8 cellular contexts compared by ENCODE assay signal in genomic region chr2:28566441-28567075, GRCh38.
DNase-seq lines count a peak whose midpoint lies in the region; ATAC-seq and TF ChIP-seq lines count a peak whose summit lies in the region.

No MANE protein-coding gene starts in this region.

- H3K36me3 Mint-ChIP-seq in GM23338 (ENCODE audit: low read depth) = no peaks in the 10 kb centered on the region
- peaks cover 5% of the 10 kb centered on the region for H3K36me3 Mint-ChIP-seq in activated T-helper 2 cell treated with anti-CD3 and anti-CD28 coated beads, Interferon-gamma antibody, Interleukin-2, Interleukin-4, amounts not matched to agents 10 μg/mL and 5 μg/mL and 100 μg/mL, durations not matched to agents 14 hours and 24 hours and 36 hours (ENCODE audit: low read depth)
- H3K36me3 Mint-ChIP-seq in natural killer cell = no peaks in the 10 kb centered on the region

- H3K4me3 ChIP-seq in DOHH2 (ENCODE audit: low read length) = peak overlapping the region; percentile 67
- peak overlapping the region; percentile 77 for H3K4me3 ChIP-seq in GM23338
- peak overlapping the region; percentile 66 for H3K4me3 ChIP-seq in fibroblast of mammary gland (ENCODE audit: control insufficient read depth, low read depth, low read length)

- no peaks in the 10 kb centered on the region for H3K9me3 ChIP-seq in DOHH2 (ENCODE audit: control insufficient read depth, insufficient read depth, low read length)

- intact Hi-C loops in activated T-helper 2 cell treated with anti-CD3 and anti-CD28 coated beads, Interferon-gamma antibody, Interleukin-2, Interleukin-4, amounts not matched to agents 10 μg/mL and 5 μg/mL and 100 μg/mL, durations not matched to agents 14 hours and 24 hours and 36 hours (cut with micrococcal nuclease) = loop anchor here (1.0 to 2.0 kb wide), 4 partner anchors 18 to 244 kb away; partner anchors contain the start of gene SPDYA
- intact Hi-C loops in natural killer cell (cut with micrococcal nuclease) = loop anchor here (2.0 to 10.0 kb wide), 2 partner anchors 188 to 630 kb away; partner anchors contain the start of gene PPP1CB

- H3K4me3 Mint-ChIP-seq in GM23338 (peak overlapping the region; percentile 90), natural killer cell (peak overlapping the region; percentile 91)
- H3K4me3 Mint-ChIP-seq in activated T-helper 2 cell treated with anti-CD3 and anti-CD28 coated beads, Interferon-gamma antibody, Interleukin-2, Interleukin-4, amounts not matched to agents 10 μg/mL and 5 μg/mL and 100 μg/mL, durations not matched to agents 14 hours and 24 hours and 36 hours (ENCODE audit: low read depth) = peak overlapping the region; percentile 87

- H3K4me2 ChIP-seq in DOHH2 (ENCODE audit: low read length) (peak overlapping the region; percentile 91), GM23338 (peak overlapping the region; percentile 77)

- H3K27me3 ChIP-seq in DOHH2 (ENCODE audit: control insufficient read depth, low read length) = peaks cover 12% of the 10 kb centered on the region
- H3K27me3 ChIP-seq in GM23338 (ENCODE audit: insufficient read depth) = no peaks in the 10 kb centered on the region

- no peaks in the 10 kb centered on the region for H4K20me1 ChIP-seq in DOHH2 (ENCODE audit: control insufficient read depth, insufficient read depth, low read depth, low read length)
- H4K20me1 ChIP-seq in GM23338 (replicated peaks; ENCODE audit: insufficient read depth) = no peaks in the 10 kb centered on the region

- H3K27me3 Mint-ChIP-seq in GM23338 (ENCODE audit: insufficient read depth, low read depth, poor library complexity) = peaks cover 9% of the 10 kb centered on the region
- peaks cover 1% of the 10 kb centered on the region for H3K27me3 Mint-ChIP-seq in activated T-helper 2 cell treated with anti-CD3 and anti-CD28 coated beads, Interferon-gamma antibody, Interleukin-2, Interleukin-4, amounts not matched to agents 10 μg/mL and 5 μg/mL and 100 μg/mL, durations not matched to agents 14 hours and 24 hours and 36 hours (ENCODE audit: low read depth)
- H3K27me3 Mint-ChIP-seq in natural killer cell (ENCODE audit: low read depth in 2 of 2) = peaks cover 0 to 11% of the 10 kb centered on the region in 2 donors

- H3K79me2 ChIP-seq in DOHH2 (ENCODE audit: control insufficient read depth, low read length) (no peaks in the 10 kb centered on the region), GM23338 (replicated peaks; ENCODE audit: insufficient read depth) (no peaks in the 10 kb centered on the region)

- peak; percentile 97 for ATAC-seq in GM23338
- ATAC-seq in natural killer cell = peak; percentile 98 to 99 (median 99)

- H3K9me2 ChIP-seq in DOHH2 (replicated peaks; ENCODE audit: control insufficient read depth, low read length) = no peaks in the 10 kb centered on the region
- H3K9me2 ChIP-seq in GM23338 (ENCODE audit: insufficient read depth) = no peaks in the 10 kb centered on the region

- H3K36me3 ChIP-seq in DOHH2 (ENCODE audit: control insufficient read depth, low read length) (no peaks in the 10 kb centered on the region), GM23338 (ENCODE audit: insufficient read depth) (no peaks in the 10 kb centered on the region)

- DNase-seq in GM23338 (ENCODE audit: low spot score) = peak; percentile 88
- peak; percentile 88 to 91 for DNase-seq in Kasumi-1 (lab: John Stamatoyannopoulos, UW)
- DNase-seq in RKO (ENCODE audit: low spot score) = peak; percentile 85
- peak; percentile 85 for DNase-seq in activated T-helper 2 cell treated with anti-CD3 and anti-CD28 coated beads, Interferon-gamma antibody, Interleukin-2, Interleukin-4, amounts not matched to agents 10 μg/mL and 5 μg/mL and 100 μg/mL, durations not matched to agents 14 hours and 24 hours and 36 hours (ENCODE audit: low spot score)
- DNase-seq in fibroblast of mammary gland (ENCODE audit: low read depth) = peak; percentile 71
- peak; percentile 92 for DNase-seq in natural killer cell
- peak; percentile 75 to 94 (median 84) for DNase-seq in stimulated activated naive CD4-positive, alpha-beta T cell (lab: John Stamatoyannopoulos, UW)

- peaks cover 12% of the 10 kb centered on the region for H3K4me1 Mint-ChIP-seq in GM23338
- H3K4me1 Mint-ChIP-seq in activated T-helper 2 cell treated with anti-CD3 and anti-CD28 coated beads, Interferon-gamma antibody, Interleukin-2, Interleukin-4, amounts not matched to agents 10 μg/mL and 5 μg/mL and 100 μg/mL, durations not matched to agents 14 hours and 24 hours and 36 hours (ENCODE audit: low read depth) = peaks cover 19% of the 10 kb centered on the region
- peaks cover 5 to 9% of the 10 kb centered on the region in 2 donors for H3K4me1 Mint-ChIP-seq in natural killer cell

- H3K27ac Mint-ChIP-seq in GM23338 = no peak overlapping the region; the same call in 1 of the 2 replicates
- H3K27ac Mint-ChIP-seq in activated T-helper 2 cell treated with anti-CD3 and anti-CD28 coated beads, Interferon-gamma antibody, Interleukin-2, Interleukin-4, amounts not matched to agents 10 μg/mL and 5 μg/mL and 100 μg/mL, durations not matched to agents 14 hours and 24 hours and 36 hours = peak overlapping the region; percentile 82
- H3K27ac Mint-ChIP-seq in natural killer cell = peak overlapping the region; percentile 68 to 93

- no peaks in the 10 kb centered on the region for H3F3A ChIP-seq in DOHH2 (ENCODE audit: control insufficient read depth, insufficient read depth)
- no peaks in the 10 kb centered on the region for H3F3A ChIP-seq in GM23338 (replicated peaks; ENCODE audit: low read depth)

- peaks cover 9% of the 10 kb centered on the region for H3K4me1 ChIP-seq in DOHH2 (ENCODE audit: control insufficient read depth, low read length)
- H3K4me1 ChIP-seq in GM23338 (ENCODE audit: insufficient read depth) = peaks cover 8% of the 10 kb centered on the region; the same call in 1 of the 2 replicates

- TF ChIP-seq CTCF in DOHH2 (IDR thresholded peaks at IDR 0.05; ENCODE audit: low read depth, low read length, poor library complexity, severe bottlenecking) (peak; percentile 99), GM23338 (conservative IDR thresholded peaks at IDR 0.05; ENCODE audit: low read depth in 2 of 2) (peak; percentile 83 to 96), fibroblast of mammary gland (conservative IDR thresholded peaks at IDR 0.05; ENCODE audit: control insufficient read depth, insufficient read depth, low read depth, low read length) (peak; percentile 86), natural killer cell (IDR thresholded peaks at IDR 0.05) (peak; percentile 99)

- H3K27ac ChIP-seq in DOHH2 (ENCODE audit: low read depth, low read length) (no peak overlapping the region), GM23338 (ENCODE audit: low read depth) (no peak overlapping the region)

- H3K9me3 Mint-ChIP-seq in GM23338 (0 out of 3 replicates have a peak, but pooled peaks cover 4% of the 10 kb centered on the region), natural killer cell (no peaks in the 10 kb centered on the region)
- H3K9me3 Mint-ChIP-seq in activated T-helper 2 cell treated with anti-CD3 and anti-CD28 coated beads, Interferon-gamma antibody, Interleukin-2, Interleukin-4, amounts not matched to agents 10 μg/mL and 5 μg/mL and 100 μg/mL, durations not matched to agents 14 hours and 24 hours and 36 hours = peaks cover 5% of the 10 kb centered on the region

- peak overlapping the region; percentile 98 for H2AFZ ChIP-seq in GM23338

TF ChIP-seq in GM23338, 12 proteins besides CTCF, POLR2A, EP300 and RAD21:
- TF ChIP-seq STAT1 (IDR thresholded peaks at IDR 0.05; ENCODE audit: unreplicated experiment) = no peak
- peak; percentile 65 for TF ChIP-seq CREB1 (CRISPR knock-in tag; IDR thresholded peaks at IDR 0.05; ENCODE audit: low read depth)
